In genomic region chr7:108384721-108385483, GRCh38 we compare ENCODE assay signal across 10 cellular contexts.
DNase-seq lines count a peak whose midpoint lies in the region; ATAC-seq and TF ChIP-seq lines count a peak whose summit lies in the region.
"Had no signal": no experiment of that assay in that cellular context is flagged by ENCODE, and none has a peak within 500 bp of the region (broad histone marks: within the 10 kb centered on the region; RNA-seq: fewer than 3 reads in every experiment).

No MANE protein-coding gene starts in this region.

- peak; percentile 26 for TF ChIP-seq CTCF in progenitor cell of endocrine pancreas (IDR thresholded peaks at IDR 0.05; ENCODE audit: unreplicated experiment)
- no peak for TF ChIP-seq CTCF in CD8-positive, alpha-beta T cell (IDR thresholded peaks at IDR 0.05)

- peaks cover 8% of the 10 kb centered on the region for H3K4me1 Mint-ChIP-seq in progenitor cell of endocrine pancreas (ENCODE audit: low read depth)
- peaks cover 2% of the 10 kb centered on the region for H3K4me1 Mint-ChIP-seq in CD8-positive, alpha-beta T cell (ENCODE audit: low read depth)

- peaks cover 1% of the 10 kb centered on the region for H3K36me3 Mint-ChIP-seq in progenitor cell of endocrine pancreas (ENCODE audit: insufficient read depth)
- no peaks in the 10 kb centered on the region for H3K36me3 Mint-ChIP-seq in CD8-positive, alpha-beta T cell

- no peaks in the 10 kb centered on the region for H3K4me1 ChIP-seq in CD8-positive, alpha-beta T cell (ENCODE audit: insufficient read depth, low read length)

- H3K27me3 ChIP-seq in CD8-positive, alpha-beta T cell (ENCODE audit: insufficient read depth, low read length), result no peaks in the 10 kb centered on the region

- H3K27ac Mint-ChIP-seq in progenitor cell of endocrine pancreas, result no peak overlapping the region
- H3K27ac Mint-ChIP-seq in CD8-positive, alpha-beta T cell, result no peak overlapping the region

- ATAC-seq in GM18909 (IDR thresholded peaks at IDR 0.05; ENCODE audit: poor library complexity, unreplicated experiment) (peak; percentile 72), HG02870 (IDR thresholded peaks at IDR 0.05; ENCODE audit: unreplicated experiment) (peak; percentile 82), SK-N-SH treated with all-trans-retinoic acid at 6 μM for 48 hours (peak; percentile 51; the same call in 2 of the 3 replicates)
- no peak for ATAC-seq in CD8-positive, alpha-beta T cell

- no peak overlapping the region for H3K27ac ChIP-seq in CD8-positive, alpha-beta T cell (ENCODE audit: low read depth, low read length)
- H3K27ac ChIP-seq: SK-N-MC had no signal

- H3K27me3 Mint-ChIP-seq in progenitor cell of endocrine pancreas, result no peaks in the 10 kb centered on the region
- H3K27me3 Mint-ChIP-seq in CD8-positive, alpha-beta T cell (ENCODE audit: low read depth), result no peaks in the 10 kb centered on the region

- POLR2A ChIA-PET in CD8-positive, alpha-beta T cell (lab: Charles Lee), result no interaction called here

- intact Hi-C loops in CD8-positive, alpha-beta T cell (cut with DNase I, micrococcal nuclease), result loop anchor here in 1 of 2 experiments (5.0 kb wide), 1 partner anchor 112 kb away; no protein-coding TSS in a partner anchor

- CTCF ChIA-PET in CD8-positive, alpha-beta T cell (lab: Charles Lee), result interaction anchor here (1.0 kb wide), 1 partner anchor 69 kb away, joined by 3 read pairs; no protein-coding TSS in a partner anchor

- H3K4me3 Mint-ChIP-seq in progenitor cell of endocrine pancreas (ENCODE audit: low read depth), result no peak overlapping the region
- H3K4me3 Mint-ChIP-seq in CD8-positive, alpha-beta T cell, result no peak overlapping the region

- no peak overlapping the region for H3K4me3 ChIP-seq in CD8-positive, alpha-beta T cell (ENCODE audit: low read depth, low read length)
- H3K4me3 ChIP-seq: SK-N-MC had no signal

- H3K9me3 ChIP-seq in CD8-positive, alpha-beta T cell (ENCODE audit: low read length), result no peaks in the 10 kb centered on the region

- no peaks in the 10 kb centered on the region for H3K9me3 Mint-ChIP-seq in progenitor cell of endocrine pancreas (ENCODE audit: low read depth)
- no peaks in the 10 kb centered on the region for H3K9me3 Mint-ChIP-seq in CD8-positive, alpha-beta T cell

- DNase-seq in progenitor cell of endocrine pancreas (ENCODE audit: low spot score, unreplicated experiment) (no peak), T-helper 9 cell (no peak), NCI-H2196 (lab: John Stamatoyannopoulos, UW; ENCODE audit: unreplicated experiment) (no peak)
- DNase-seq in central memory CD4-positive, alpha-beta T cell, result no peak
- no peak for DNase-seq in CD8-positive, alpha-beta T cell
- DNase-seq: activated gamma-delta T cell treated with Interleukin-2 at 50 U/mL for 16 hours had no signal

- no peaks in the 10 kb centered on the region for H3K36me3 ChIP-seq in CD8-positive, alpha-beta T cell (ENCODE audit: insufficient read depth, low read length)

TF ChIP-seq in SK-N-SH treated with all-trans-retinoic acid at 6 μM for 48 hours, 23 proteins besides CTCF, POLR2A, EP300 and RAD21:
- TF ChIP-seq CSDC2 (CRISPR knock-in tag; IDR thresholded peaks at IDR 0.05) (no peak), CREB5 (CRISPR knock-in tag; IDR thresholded peaks at IDR 0.05; ENCODE audit: low read depth) (no peak), ZNF70 (CRISPR knock-in tag; IDR thresholded peaks at IDR 0.05) (no peak), ZNF565 (CRISPR knock-in tag; conservative IDR thresholded peaks at IDR 0.05; ENCODE audit: low read depth) (no peak), GLIS3 (CRISPR knock-in tag; IDR thresholded peaks at IDR 0.05) (no peak), TOX (CRISPR knock-in tag; IDR thresholded peaks at IDR 0.05; ENCODE audit: borderline replicate concordance) (no peak), ZFP30 (CRISPR knock-in tag; IDR thresholded peaks at IDR 0.05) (no peak), ESRRG (CRISPR knock-in tag; IDR thresholded peaks at IDR 0.05) (no peak), TCF4 (CRISPR knock-in tag; IDR thresholded peaks at IDR 0.05; ENCODE audit: borderline replicate concordance) (no peak), PPARA (CRISPR knock-in tag; IDR thresholded peaks at IDR 0.05; ENCODE audit: borderline replicate concordance) (no peak), BACH2 (CRISPR knock-in tag; IDR thresholded peaks at IDR 0.05; ENCODE audit: borderline replicate concordance) (no peak), RARB (CRISPR knock-in tag; IDR thresholded peaks at IDR 0.05) (no peak), ZFP3 (CRISPR knock-in tag; IDR thresholded peaks at IDR 0.05) (no peak)
- TF ChIP-seq, protein P1, sequence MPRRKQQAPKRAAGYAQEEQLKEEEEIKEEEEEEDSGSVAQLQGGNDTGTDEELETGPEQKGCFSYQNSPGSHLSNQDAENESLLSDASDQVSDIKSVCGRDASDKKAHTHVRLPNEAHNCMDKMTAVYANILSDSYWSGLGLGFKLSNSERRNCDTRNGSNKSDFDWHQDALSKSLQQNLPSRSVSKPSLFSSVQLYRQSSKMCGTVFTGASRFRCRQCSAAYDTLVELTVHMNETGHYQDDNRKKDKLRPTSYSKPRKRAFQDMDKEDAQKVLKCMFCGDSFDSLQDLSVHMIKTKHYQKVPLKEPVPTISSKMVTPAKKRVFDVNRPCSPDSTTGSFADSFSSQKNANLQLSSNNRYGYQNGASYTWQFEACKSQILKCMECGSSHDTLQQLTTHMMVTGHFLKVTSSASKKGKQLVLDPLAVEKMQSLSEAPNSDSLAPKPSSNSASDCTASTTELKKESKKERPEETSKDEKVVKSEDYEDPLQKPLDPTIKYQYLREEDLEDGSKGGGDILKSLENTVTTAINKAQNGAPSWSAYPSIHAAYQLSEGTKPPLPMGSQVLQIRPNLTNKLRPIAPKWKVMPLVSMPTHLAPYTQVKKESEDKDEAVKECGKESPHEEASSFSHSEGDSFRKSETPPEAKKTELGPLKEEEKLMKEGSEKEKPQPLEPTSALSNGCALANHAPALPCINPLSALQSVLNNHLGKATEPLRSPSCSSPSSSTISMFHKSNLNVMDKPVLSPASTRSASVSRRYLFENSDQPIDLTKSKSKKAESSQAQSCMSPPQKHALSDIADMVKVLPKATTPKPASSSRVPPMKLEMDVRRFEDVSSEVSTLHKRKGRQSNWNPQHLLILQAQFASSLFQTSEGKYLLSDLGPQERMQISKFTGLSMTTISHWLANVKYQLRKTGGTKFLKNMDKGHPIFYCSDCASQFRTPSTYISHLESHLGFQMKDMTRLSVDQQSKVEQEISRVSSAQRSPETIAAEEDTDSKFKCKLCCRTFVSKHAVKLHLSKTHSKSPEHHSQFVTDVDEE (CRISPR knock-in tag; IDR thresholded peaks at IDR 0.05), result no peak
- TF ChIP-seq, protein P2, sequence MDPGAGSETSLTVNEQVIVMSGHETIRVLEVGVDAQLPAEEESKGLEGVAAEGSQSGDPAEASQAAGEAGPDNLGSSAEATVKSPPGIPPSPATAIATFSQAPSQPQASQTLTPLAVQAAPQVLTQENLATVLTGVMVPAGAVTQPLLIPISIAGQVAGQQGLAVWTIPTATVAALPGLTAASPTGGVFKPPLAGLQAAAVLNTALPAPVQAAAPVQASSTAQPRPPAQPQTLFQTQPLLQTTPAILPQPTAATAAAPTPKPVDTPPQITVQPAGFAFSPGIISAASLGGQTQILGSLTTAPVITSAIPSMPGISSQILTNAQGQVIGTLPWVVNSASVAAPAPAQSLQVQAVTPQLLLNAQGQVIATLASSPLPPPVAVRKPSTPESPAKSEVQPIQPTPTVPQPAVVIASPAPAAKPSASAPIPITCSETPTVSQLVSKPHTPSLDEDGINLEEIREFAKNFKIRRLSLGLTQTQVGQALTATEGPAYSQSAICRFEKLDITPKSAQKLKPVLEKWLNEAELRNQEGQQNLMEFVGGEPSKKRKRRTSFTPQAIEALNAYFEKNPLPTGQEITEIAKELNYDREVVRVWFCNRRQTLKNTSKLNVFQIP (CRISPR knock-in tag; IDR thresholded peaks at IDR 0.05; ENCODE audit: borderline replicate concordance, low read depth), result no peak
- TF ChIP-seq, protein P3, sequence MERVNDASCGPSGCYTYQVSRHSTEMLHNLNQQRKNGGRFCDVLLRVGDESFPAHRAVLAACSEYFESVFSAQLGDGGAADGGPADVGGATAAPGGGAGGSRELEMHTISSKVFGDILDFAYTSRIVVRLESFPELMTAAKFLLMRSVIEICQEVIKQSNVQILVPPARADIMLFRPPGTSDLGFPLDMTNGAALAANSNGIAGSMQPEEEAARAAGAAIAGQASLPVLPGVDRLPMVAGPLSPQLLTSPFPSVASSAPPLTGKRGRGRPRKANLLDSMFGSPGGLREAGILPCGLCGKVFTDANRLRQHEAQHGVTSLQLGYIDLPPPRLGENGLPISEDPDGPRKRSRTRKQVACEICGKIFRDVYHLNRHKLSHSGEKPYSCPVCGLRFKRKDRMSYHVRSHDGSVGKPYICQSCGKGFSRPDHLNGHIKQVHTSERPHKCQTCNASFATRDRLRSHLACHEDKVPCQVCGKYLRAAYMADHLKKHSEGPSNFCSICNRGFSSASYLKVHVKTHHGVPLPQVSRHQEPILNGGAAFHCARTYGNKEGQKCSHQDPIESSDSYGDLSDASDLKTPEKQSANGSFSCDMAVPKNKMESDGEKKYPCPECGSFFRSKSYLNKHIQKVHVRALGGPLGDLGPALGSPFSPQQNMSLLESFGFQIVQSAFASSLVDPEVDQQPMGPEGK (CRISPR knock-in tag; IDR thresholded peaks at IDR 0.05; ENCODE audit: borderline replicate concordance), result no peak
